Comparison of ENCODE assay signal across 1 cellular context in genomic region chr17:2871205-2871604, GRCh38.
TF ChIP-seq lines count a peak whose summit lies in the region.

No MANE protein-coding gene starts in this region.

TF ChIP-seq in IMR-90, 13 proteins besides CTCF, POLR2A, EP300 and RAD21 (continued from another document):
- TF ChIP-seq, protein P1, sequence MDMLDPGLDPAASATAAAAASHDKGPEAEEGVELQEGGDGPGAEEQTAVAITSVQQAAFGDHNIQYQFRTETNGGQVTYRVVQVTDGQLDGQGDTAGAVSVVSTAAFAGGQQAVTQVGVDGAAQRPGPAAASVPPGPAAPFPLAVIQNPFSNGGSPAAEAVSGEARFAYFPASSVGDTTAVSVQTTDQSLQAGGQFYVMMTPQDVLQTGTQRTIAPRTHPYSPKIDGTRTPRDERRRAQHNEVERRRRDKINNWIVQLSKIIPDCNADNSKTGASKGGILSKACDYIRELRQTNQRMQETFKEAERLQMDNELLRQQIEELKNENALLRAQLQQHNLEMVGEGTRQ (IDR thresholded peaks at IDR 0.05; ENCODE audit: low read depth, low read length), result no peak
- TF ChIP-seq SMC3 (IDR thresholded peaks at IDR 0.05; ENCODE audit: low read depth, low read length) (no peak), MXI1 (IDR thresholded peaks at IDR 0.05; ENCODE audit: borderline replicate concordance, low read depth, low read length) (no peak), FOS (IDR thresholded peaks at IDR 0.05; ENCODE audit: low read depth, low read length) (no peak), CEBPB (IDR thresholded peaks at IDR 0.05; ENCODE audit: low read depth, low read length) (no peak), BHLHE40 (IDR thresholded peaks at IDR 0.05; ENCODE audit: low read depth, low read length) (no peak), NFE2L2 (IDR thresholded peaks at IDR 0.05; ENCODE audit: low read depth, low read length) (no peak), MAZ (IDR thresholded peaks at IDR 0.05; ENCODE audit: borderline replicate concordance, low read depth, low read length) (no peak), RFX5 (IDR thresholded peaks at IDR 0.05; ENCODE audit: low read depth, low read length) (no peak), RCOR1 (IDR thresholded peaks at IDR 0.05; ENCODE audit: insufficient replicate concordance, low read length) (no peak)
